In the genomic region with DNA sequence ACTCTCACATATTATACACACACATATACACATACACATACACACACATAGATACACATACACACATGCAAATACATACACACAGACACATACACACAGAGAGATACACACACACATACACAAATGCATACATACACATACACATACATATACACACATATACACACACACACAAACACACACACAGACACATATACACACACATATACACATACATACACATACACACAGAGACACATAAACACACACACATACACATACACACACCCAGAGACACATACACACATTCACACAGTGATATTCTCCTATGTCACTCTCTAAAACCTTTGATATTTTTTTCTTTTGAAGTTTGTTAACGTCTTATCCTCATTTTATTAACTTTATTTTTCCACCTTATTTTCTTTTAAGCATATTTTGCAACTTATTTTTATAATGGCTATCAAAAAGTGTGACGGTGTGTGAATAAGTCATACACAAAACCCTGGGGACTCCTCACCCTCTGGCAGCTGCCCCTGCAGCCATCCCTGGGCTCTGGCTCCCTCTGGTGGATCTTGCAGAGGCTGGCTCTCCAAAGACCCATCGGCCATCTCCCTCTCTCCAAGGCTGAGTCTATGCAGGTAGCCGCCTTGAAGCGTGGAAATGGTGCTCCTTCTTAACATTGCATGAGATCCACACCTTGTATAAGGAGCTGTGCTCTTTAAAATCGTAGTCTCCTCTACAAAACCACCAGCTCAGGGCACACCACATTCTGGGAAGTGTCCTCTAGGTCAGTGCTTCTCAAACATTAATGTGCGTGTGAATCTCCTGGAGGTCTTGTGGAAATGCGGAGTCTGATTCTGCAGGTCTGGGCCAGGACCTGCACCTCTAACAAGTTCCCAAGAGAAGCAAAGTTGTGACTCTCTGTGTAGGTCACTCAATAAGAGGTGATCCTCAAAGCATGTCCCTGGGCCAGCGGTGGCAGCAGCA, we compare ENCODE assay signal across 8 cellular contexts. TPM values are rescaled to one million over a fixed set of nuclear protein-coding genes. Genes with fewer than 3 reads are reported as not detected.
DNase-seq lines count a peak whose midpoint lies in the region; ATAC-seq and TF ChIP-seq lines count a peak whose summit lies in the region.

No MANE protein-coding gene starts in this region.

- H3K27ac Mint-ChIP-seq in CD4-positive, CD25-positive, alpha-beta regulatory T cell: no peak overlapping the region
- no peak overlapping the region for H3K27ac Mint-ChIP-seq in T-helper 17 cell

- H3K9me3 Mint-ChIP-seq in CD4-positive, CD25-positive, alpha-beta regulatory T cell: no peaks in the 10 kb centered on the region

- DNase-seq in CD4-positive, CD25-positive, alpha-beta regulatory T cell: peak; percentile 12 to 45 (median 34)
- DNase-seq in NCI-H1092 treated with DMSO at 0.1 percent for 48 hours (lab: John Stamatoyannopoulos, UW) (peak; percentile 53), T-helper 17 cell (peak in 2 of 3 donors; percentile 13 to 30), brain microvascular endothelial cell (peak; percentile 52), iris pigment epithelial cell (ENCODE audit: low read depth) (peak; percentile 53)
- peak; percentile 73 for DNase-seq in stimulated activated CD4-positive, alpha-beta T cell treated with anti-CD3 and anti-CD28 coated beads, Interleukin-15, amount 100 ng/mL, for 24 hours

- ATAC-seq in CD4-positive, CD25-positive, alpha-beta regulatory T cell (ENCODE audit: low read depth in 2 of 2): peak in 1 of 2 donors; percentile 37
- peak; percentile 62 for ATAC-seq in GM19438 (IDR thresholded peaks at IDR 0.05; ENCODE audit: low read depth, unreplicated experiment)
- ATAC-seq in T-helper 17 cell: peak; percentile 62
- no peak for ATAC-seq in HG03442 (IDR thresholded peaks at IDR 0.05; ENCODE audit: unreplicated experiment)

- no peaks in the 10 kb centered on the region for H3K36me3 ChIP-seq in CD4-positive, CD25-positive, alpha-beta regulatory T cell (ENCODE audit: control insufficient read depth, insufficient read depth, low read length)
- H3K36me3 ChIP-seq in brain microvascular endothelial cell (replicated peaks): no peaks in the 10 kb centered on the region

- H3K4me1 Mint-ChIP-seq in CD4-positive, CD25-positive, alpha-beta regulatory T cell: peaks cover 0 to 8% (median 5%) of the 10 kb centered on the region in 4 donors
- peaks cover 11% of the 10 kb centered on the region for H3K4me1 Mint-ChIP-seq in T-helper 17 cell

- peak; percentile 90 for TF ChIP-seq CTCF in brain microvascular endothelial cell (IDR thresholded peaks at IDR 0.05; ENCODE audit: low read depth, low read length, missing control alignments)

- no peaks in the 10 kb centered on the region for H3K9me3 ChIP-seq in CD4-positive, CD25-positive, alpha-beta regulatory T cell (ENCODE audit: control insufficient read depth in 2 of 2, low read length in 2 of 2)
- H3K9me3 ChIP-seq in T-helper 17 cell (ENCODE audit: control insufficient read depth, low read length, poor library complexity, severe bottlenecking): no peaks in the 10 kb centered on the region

- H3K27me3 ChIP-seq in CD4-positive, CD25-positive, alpha-beta regulatory T cell (ENCODE audit: control insufficient read depth, insufficient read depth, low read length): peaks cover 5% of the 10 kb centered on the region
- no peaks in the 10 kb centered on the region for H3K27me3 ChIP-seq in brain microvascular endothelial cell (replicated peaks)

- H3K27me3 Mint-ChIP-seq in CD4-positive, CD25-positive, alpha-beta regulatory T cell: peaks cover 10% of the 10 kb centered on the region
- H3K27me3 Mint-ChIP-seq in T-helper 17 cell: peaks cover 25% of the 10 kb centered on the region

- peaks cover 2% of the 10 kb centered on the region for H3K4me1 ChIP-seq in CD4-positive, CD25-positive, alpha-beta regulatory T cell (ENCODE audit: control insufficient read depth, insufficient read depth, low read length, poor library complexity, severe bottlenecking)

- H3K4me3 Mint-ChIP-seq in CD4-positive, CD25-positive, alpha-beta regulatory T cell: no peak overlapping the region
- H3K4me3 Mint-ChIP-seq in T-helper 17 cell: peak overlapping the region; percentile 25

- in situ Hi-C loops in brain microvascular endothelial cell (cut with HindIII; ENCODE audit: low pct_ligation_motif_present, low sequenced_read_pairs): no loop called here

- no peak overlapping the region for H3K4me3 ChIP-seq in CD4-positive, CD25-positive, alpha-beta regulatory T cell (ENCODE audit: low read depth, low read length)
- no peak overlapping the region for H3K4me3 ChIP-seq in brain microvascular endothelial cell (ENCODE audit: low read depth, low read length)

- H3K27ac ChIP-seq in CD4-positive, CD25-positive, alpha-beta regulatory T cell (ENCODE audit: insufficient read depth, low read length, poor library complexity, severe bottlenecking): no peak overlapping the region
- no peak overlapping the region for H3K27ac ChIP-seq in brain microvascular endothelial cell

- no peaks in the 10 kb centered on the region for H3K36me3 Mint-ChIP-seq in CD4-positive, CD25-positive, alpha-beta regulatory T cell
- peaks cover 3% of the 10 kb centered on the region for H3K36me3 Mint-ChIP-seq in T-helper 17 cell (ENCODE audit: low read depth)

RNA-seq across cellular contexts. Expression of gene C10orf120, which starts 4.1 kb away (rescaled TPM):
- not detected for total RNA-seq in CD4-positive, CD25-positive, alpha-beta regulatory T cell
- polyA plus RNA-seq in CD4-positive, CD25-positive, alpha-beta regulatory T cell: not detected
- total RNA-seq in T-helper 17 cell: not detected

Comparison
In these comparisons a context has a peak if more than half of its experiments do, and no peak if none do; other contexts are left out.
1. DNase-seq: peak in every context shown above with its lines; median percentile 73 in stimulated activated CD4-positive, alpha-beta T cell treated with anti-CD3 and anti-CD28 coated beads, Interleukin-15, amount 100 ng/mL, for 24 hours; 53 in NCI-H1092 treated with DMSO at 0.1 percent for 48 hours; 53 in iris pigment epithelial cell; 52 in brain microvascular endothelial cell; 34 in CD4-positive, CD25-positive, alpha-beta regulatory T cell; 22 in T-helper 17 cell.